In genomic region chr16:2467301-2468141, GRCh38 we compare ENCODE assay signal across 8 cellular contexts. TPM values are rescaled to one million over a fixed set of nuclear protein-coding genes. Genes with fewer than 3 reads are reported as not detected.
DNase-seq lines count a peak whose midpoint lies in the region; ATAC-seq and TF ChIP-seq lines count a peak whose summit lies in the region.

No MANE protein-coding gene starts in this region.

- peak in 1 of 3 donors; percentile 73 for DNase-seq in Peyer's patch
- DNase-seq in lower leg skin (ENCODE audit: low spot score in 2 of 2) = peak; percentile 47 to 97
- DNase-seq in thyroid gland = peak; percentile 71 to 72

- H3K27ac ChIP-seq in DOHH2 (ENCODE audit: low read depth, low read length) = peak overlapping the region; percentile 95
- peak overlapping the region; percentile 25; the same call in 1 of the 2 replicates for H3K27ac ChIP-seq in HUES64 (ENCODE audit: low read depth, low read length)
- peak overlapping the region; percentile 17 to 58 (median 44) for H3K27ac ChIP-seq in Peyer's patch
- no peak overlapping the region for H3K27ac ChIP-seq in duodenal mucosa (ENCODE audit: low read depth, low read length)
- H3K27ac ChIP-seq in thyroid gland = no peak overlapping the region

- TF ChIP-seq CTCF in DOHH2 (IDR thresholded peaks at IDR 0.05; ENCODE audit: low read depth, low read length, poor library complexity, severe bottlenecking) (peak; percentile 39), Peyer's patch (IDR thresholded peaks at IDR 0.05) (no peak), lower leg skin (IDR thresholded peaks at IDR 0.05) (no peak), thyroid gland (IDR thresholded peaks at IDR 0.05) (peak in 3 of 6 experiments; percentile 3 to 12 (median 6))

- H3K9me3 ChIP-seq in DOHH2 (ENCODE audit: control insufficient read depth, insufficient read depth, low read length) = no peaks in the 10 kb centered on the region
- H3K9me3 ChIP-seq in HUES64 (ENCODE audit: insufficient read depth, low read depth, low read length) = no peaks in the 10 kb centered on the region
- H3K9me3 ChIP-seq in Peyer's patch = no peaks in the 10 kb centered on the region
- no peaks in the 10 kb centered on the region for H3K9me3 ChIP-seq in duodenal mucosa (ENCODE audit: control insufficient read depth in 1 of 2, low read length in 2 of 2)
- no peaks in the 10 kb centered on the region for H3K9me3 ChIP-seq in thyroid gland

- intact Hi-C loops in lower leg skin (cut with DNase I; ENCODE audit: low total_unique reads) = no loop called here
- intact Hi-C loops in thyroid gland (cut with DNase I) = no loop called here

- peaks cover 5% of the 10 kb centered on the region for H3K79me2 ChIP-seq in DOHH2 (ENCODE audit: control insufficient read depth, low read length)

- H3K9ac ChIP-seq in HUES64 (ENCODE audit: low read depth, low read length) (peak overlapping the region; percentile 75), duodenal mucosa (ENCODE audit: low read depth in 1 of 2, low read length in 2 of 2) (no peak overlapping the region)

- H3K4me1 ChIP-seq in DOHH2 (ENCODE audit: control insufficient read depth, low read length) (peaks cover 70% of the 10 kb centered on the region), HUES64 (ENCODE audit: insufficient read depth, low read length) (peaks cover 12% of the 10 kb centered on the region), Peyer's patch (peaks cover 0 to 42% (median 28%) of the 10 kb centered on the region in 4 donors), duodenal mucosa (ENCODE audit: control insufficient read depth in 1 of 2, insufficient read depth in 2 of 2, low read length in 2 of 2) (peaks cover 4 to 7% of the 10 kb centered on the region in 2 donors), thyroid gland (peaks cover 12 to 42% of the 10 kb centered on the region in 2 donors)

- peaks cover 3% of the 10 kb centered on the region; the same call in 1 of the 2 replicates for H3K36me3 ChIP-seq in DOHH2 (ENCODE audit: control insufficient read depth, low read length)
- peaks cover 7% of the 10 kb centered on the region for H3K36me3 ChIP-seq in HUES64 (ENCODE audit: insufficient read depth, low read length)
- no peaks in the 10 kb centered on the region for H3K36me3 ChIP-seq in Peyer's patch
- H3K36me3 ChIP-seq in duodenal mucosa (ENCODE audit: control insufficient read depth in 1 of 2, insufficient read depth in 2 of 2, low read length in 2 of 2) = no peaks in the 10 kb centered on the region
- no peaks in the 10 kb centered on the region for H3K36me3 ChIP-seq in thyroid gland

- H4K20me1 ChIP-seq in DOHH2 (ENCODE audit: control insufficient read depth, insufficient read depth, low read depth, low read length) = no peaks in the 10 kb centered on the region

- peak overlapping the region; percentile 81 for H3K4me3 ChIP-seq in DOHH2 (ENCODE audit: low read length)
- H3K4me3 ChIP-seq in HUES64 (ENCODE audit: low read length) = peak overlapping the region; percentile 50
- peak overlapping the region; percentile 26 to 56 (median 50) for H3K4me3 ChIP-seq in Peyer's patch
- H3K4me3 ChIP-seq in duodenal mucosa (ENCODE audit: low read depth in 1 of 2, low read length in 2 of 2) = peak overlapping the region; percentile 40 to 54
- H3K4me3 ChIP-seq in lower leg skin (ENCODE audit: low read depth, poor library complexity, severe bottlenecking) = peak overlapping the region; percentile 22
- peak overlapping the region; percentile 11 to 44 (median 19) for H3K4me3 ChIP-seq in thyroid gland (replicated peaks in 1 of 3)

- TF ChIP-seq POLR2A in Peyer's patch (IDR thresholded peaks at IDR 0.05) (no peak), lower leg skin (IDR thresholded peaks at IDR 0.05) (no peak), thyroid gland (IDR thresholded peaks at IDR 0.05) (peak in 1 of 2 donors; percentile 33)

- H3K9me2 ChIP-seq in DOHH2 (replicated peaks; ENCODE audit: control insufficient read depth, low read length) = no peaks in the 10 kb centered on the region

- peaks cover 30% of the 10 kb centered on the region for H3F3A ChIP-seq in DOHH2 (ENCODE audit: control insufficient read depth, insufficient read depth)

- H3K27me3 ChIP-seq in DOHH2 (ENCODE audit: control insufficient read depth, low read length) (no peaks in the 10 kb centered on the region), HUES64 (ENCODE audit: insufficient read depth, low read length) (peaks cover 43% of the 10 kb centered on the region), Peyer's patch (peaks cover 0 to 37% of the 10 kb centered on the region in 2 donors), duodenal mucosa (ENCODE audit: control insufficient read depth in 1 of 2, insufficient read depth in 2 of 2, low read length in 2 of 2) (peaks cover 30 to 46% of the 10 kb centered on the region in 2 donors), thyroid gland (no peaks in the 10 kb centered on the region)

- WGBS in HUES64 = 9% methylated on average over 74 of the region's 74 CpGs
- WGBS in lower leg skin, 2 donors = 8 to 45% methylated on average over 9 to 53 of the region's 74 CpGs
- WGBS in thyroid gland, 2 donors = 23 to 75% methylated on average over 7 to 16 of the region's 74 CpGs

- no peak for ATAC-seq in GM18909 (IDR thresholded peaks at IDR 0.05; ENCODE audit: poor library complexity, unreplicated experiment)
- ATAC-seq in HG03342 (IDR thresholded peaks at IDR 0.05; ENCODE audit: unreplicated experiment) = no peak

- peak overlapping the region; percentile 92 for H3K4me2 ChIP-seq in DOHH2 (ENCODE audit: low read length)

RNA-seq across cellular contexts. Expression of gene NTN3, which starts 3.6 kb away (rescaled TPM):
- 0.15 TPM for polyA plus RNA-seq in HUES64 (2013, experiment 1 of 2)
- 0.19 TPM for polyA plus RNA-seq in HUES64 (2013, experiment 2 of 2)
- total RNA-seq in Peyer's patch (not detected), lower leg skin (under 1 TPM in 2 of 4 donors, not detected in 2; 0.45 to 0.95 TPM), thyroid gland (under 1 TPM in 3 of 4 donors, not detected in 1; 0.13 to 0.63 (median 0.56) TPM)

RNA-seq across cellular contexts. Expression of gene TBC1D24, which starts 7.4 kb away (rescaled TPM):
- polyA plus RNA-seq in HUES64 (2013, experiment 1 of 2) = 4.2 TPM
- polyA plus RNA-seq in HUES64 (2013, experiment 2 of 2) = 7.0 TPM
- 10 to 100 TPM in 3 of 4 donors, 1 to 10 TPM in 1; 5.6 to 16.2 (median 13.6) TPM for total RNA-seq in Peyer's patch
- total RNA-seq in lower leg skin = 10 to 100 TPM; 12.1 to 19.1 (median 15.3) TPM
- total RNA-seq in thyroid gland = 10 to 100 TPM; 15.9 to 32.3 (median 21.8) TPM

RNA-seq across cellular contexts. Expression of gene TEDC2, which starts 7.6 kb away (rescaled TPM):
- polyA plus RNA-seq in HUES64 (2013, experiment 1 of 2) = 38.0 TPM
- 33.7 TPM for polyA plus RNA-seq in HUES64 (2013, experiment 2 of 2)
- total RNA-seq in Peyer's patch (10 to 100 TPM in 1 of 4 donors, 1 to 10 TPM in 3; 1.4 to 13.2 (median 3.7) TPM), lower leg skin (1 to 10 TPM in 3 of 4 donors, under 1 TPM in 1; 0.64 to 1.9 (median 1.8) TPM), thyroid gland (under 1 TPM in 2 of 4 donors, not detected in 2; 0.83 to 0.96 TPM)

RNA-seq across cellular contexts. Expression of gene CCNF, which starts 38.3 kb away (rescaled TPM):
- polyA plus RNA-seq in HUES64 (2013, experiment 1 of 2) = 26.0 TPM
- polyA plus RNA-seq in HUES64 (2013, experiment 2 of 2) = 27.6 TPM
- total RNA-seq in Peyer's patch = 10 to 100 TPM in 1 of 4 donors, 1 to 10 TPM in 3; 4.7 to 19.8 (median 6.9) TPM
- 10 to 100 TPM in 3 of 4 donors, 1 to 10 TPM in 1; 5.6 to 17.7 (median 11.3) TPM for total RNA-seq in lower leg skin
- 1 to 10 TPM; 1.2 to 2.5 (median 1.8) TPM for total RNA-seq in thyroid gland

RNA-seq across cellular contexts. Expression of gene ATP6V0C, which starts 46.2 kb away (rescaled TPM):
- polyA plus RNA-seq in HUES64 (2013, experiment 1 of 2) = 201 TPM
- polyA plus RNA-seq in HUES64 (2013, experiment 2 of 2) = 219 TPM
- total RNA-seq in Peyer's patch (100 to 1,000 TPM in 2 of 4 donors, 10 to 100 TPM in 2; 27.2 to 116 (median 101) TPM), lower leg skin (100 to 1,000 TPM in 3 of 4 donors, 10 to 100 TPM in 1; 63.1 to 218 (median 126) TPM), thyroid gland (10 to 100 TPM; 33.1 to 62.1 (median 36.3) TPM)

Comparison
In these comparisons a context has a peak if more than half of its experiments do, and no peak if none do; other contexts are left out.
1. H3K27ac ChIP-seq: peak in DOHH2 (single experiment), HUES64 (single experiment) and Peyer's patch (4 of 4); none in duodenal mucosa (single experiment) and thyroid gland (0 of 3).
2. H3K4me3 ChIP-seq: peak in every context shown above with its lines; median percentile 81 in DOHH2; 50 in HUES64; 50 in Peyer's patch; 47 in duodenal mucosa; 22 in lower leg skin; 19 in thyroid gland.